8 cellular contexts compared by ENCODE assay signal in genomic region chr19:46785980-46786235, GRCh38. TPM values are rescaled to one million over a fixed set of nuclear protein-coding genes. Genes with fewer than 3 reads are reported as not detected.
DNase-seq lines count a peak whose midpoint lies in the region; ATAC-seq, FAIRE-seq and TF ChIP-seq lines count a peak whose summit lies in the region.

No MANE protein-coding gene starts in this region.

- H4K8ac ChIP-seq in trophoblast cell (ENCODE audit: low read depth, low read length), result no peak overlapping the region

- no peak for DNase-seq in DND-41
- DNase-seq in PC-3, result no peak
- no peak for DNase-seq in epithelial cell of proximal tubule (ENCODE audit: low read depth)
- DNase-seq in trophoblast cell, result no peak
- no peak for DNase-seq in superior temporal gyrus (ENCODE audit: extremely low spot score)
- no peak for DNase-seq in H4 (ENCODE audit: low spot score)
- no peak for DNase-seq in RCC 7860 (ENCODE audit: low spot score)
- no peak for DNase-seq in SIG-M5 (lab: John Stamatoyannopoulos, UW)

- FAIRE-seq in RCC 7860 (lab: Jason Lieb, UNC), result no peak

- H3K79me2 ChIP-seq in DND-41 (ENCODE audit: insufficient read depth, low read length) (peaks cover 72% of the 10 kb centered on the region), PC-3 (ENCODE audit: low read length) (peaks cover 61% of the 10 kb centered on the region), trophoblast cell (ENCODE audit: control insufficient read depth, insufficient read depth, low read length, poor library complexity) (peaks cover 28% of the 10 kb centered on the region)

- no peak overlapping the region for H2BK120ac ChIP-seq in trophoblast cell (ENCODE audit: insufficient read depth, low read length, poor library complexity)

- peak overlapping the region; percentile 63 for H2BK12ac ChIP-seq in trophoblast cell (ENCODE audit: low read length)

- no peak for TF ChIP-seq CTCF in DND-41 (IDR thresholded peaks at IDR 0.05; ENCODE audit: borderline replicate concordance, extremely low read depth, low read length, poor library complexity, severe bottlenecking)
- TF ChIP-seq CTCF in PC-3 (conservative IDR thresholded peaks at IDR 0.05; ENCODE audit: low read depth, low read length), result no peak
- TF ChIP-seq CTCF in epithelial cell of proximal tubule (conservative IDR thresholded peaks at IDR 0.05; ENCODE audit: low read depth, low read length), result no peak

- peak overlapping the region; percentile 81 for H4K91ac ChIP-seq in trophoblast cell (ENCODE audit: low read depth, low read length)

- no TSS peak for BruUV-seq in PC-3 (replicated peaks; lab: Mats Ljungman, UMichigan)

- ATAC-seq in DND-41 (ENCODE audit: insufficient read depth, low read depth) (no peak), PC-3 (no peak)

- H3K4me3 ChIP-seq in DND-41 (ENCODE audit: low read depth in 1 of 2, low read length in 2 of 2), result peak overlapping the region; percentile 86 to 88; a peak in 3 of 4 replicates
- peak overlapping the region; percentile 91 for H3K4me3 ChIP-seq in PC-3 (ENCODE audit: low read length)
- peak overlapping the region; percentile 86 for H3K4me3 ChIP-seq in epithelial cell of proximal tubule (ENCODE audit: low read depth, low read length)
- H3K4me3 ChIP-seq in trophoblast cell (ENCODE audit: low read depth, low read length), result peak overlapping the region; percentile 84

- H2AFZ ChIP-seq in DND-41 (ENCODE audit: low read depth, low read length) (no peak overlapping the region), PC-3 (ENCODE audit: low read length) (no peak overlapping the region), trophoblast cell (ENCODE audit: insufficient read depth, low read length, poor library complexity) (no peak overlapping the region)

- no peak overlapping the region for H3K23ac ChIP-seq in trophoblast cell (ENCODE audit: low read length)

- H3F3A ChIP-seq in PC-3 (ENCODE audit: low read length, unreplicated experiment), result no peaks in the 10 kb centered on the region

- H3K36me3 ChIP-seq in DND-41 (ENCODE audit: insufficient read depth, low read length) (peaks cover 50% of the 10 kb centered on the region), PC-3 (ENCODE audit: low read depth, low read length) (peaks cover 12% of the 10 kb centered on the region), trophoblast cell (ENCODE audit: control insufficient read depth in 1 of 2, insufficient read depth in 2 of 2, low read length in 2 of 2) (peaks cover 25 to 30% of the 10 kb centered on the region in 2 experiments)

- intact Hi-C loops in PC-3 (cut with micrococcal nuclease), result loop anchor here (5.0 kb wide), 1 partner anchor 41 kb away; no protein-coding TSS in a partner anchor

- H3K4me1 ChIP-seq in DND-41 (ENCODE audit: insufficient read depth, low read length), result peaks cover 54% of the 10 kb centered on the region
- H3K4me1 ChIP-seq in PC-3 (ENCODE audit: insufficient read depth, low read length), result peaks cover 21% of the 10 kb centered on the region
- peaks cover 19 to 28% of the 10 kb centered on the region in 2 experiments for H3K4me1 ChIP-seq in trophoblast cell (ENCODE audit: control insufficient read depth in 1 of 2, insufficient read depth in 2 of 2, low read length in 2 of 2)

- H3K79me1 ChIP-seq in trophoblast cell (ENCODE audit: low read length), result peaks cover 37% of the 10 kb centered on the region

- H3K9ac ChIP-seq in DND-41 (ENCODE audit: low read depth, low read length) (peak overlapping the region; percentile 70), PC-3 (ENCODE audit: low read length) (peak overlapping the region; percentile 93), trophoblast cell (ENCODE audit: low read length) (no peak overlapping the region)

- H2BK5ac ChIP-seq in trophoblast cell (ENCODE audit: low read depth, low read length, poor library complexity), result peak overlapping the region; percentile 48

- no peak overlapping the region for H4K12ac ChIP-seq in trophoblast cell (ENCODE audit: low read depth, low read length)

- peaks cover 55% of the 10 kb centered on the region for H4K20me1 ChIP-seq in DND-41 (ENCODE audit: insufficient read depth, low read length)
- peaks cover 11% of the 10 kb centered on the region for H4K20me1 ChIP-seq in PC-3 (ENCODE audit: low read length)

- H3K27ac ChIP-seq in DND-41 (ENCODE audit: low read length), result peak overlapping the region; percentile 94
- peak overlapping the region; percentile 86 for H3K27ac ChIP-seq in PC-3 (ENCODE audit: low read length)
- H3K27ac ChIP-seq in trophoblast cell (ENCODE audit: low read depth, low read length), result peak overlapping the region; percentile 72

- POLR2A ChIA-PET in PC-3 (lab: Charles Lee; ENCODE audit: unreplicated experiment), result no interaction called here

- peak overlapping the region; percentile 40 for H3K4ac ChIP-seq in trophoblast cell (ENCODE audit: low read depth, low read length)

- H3K9me2 ChIP-seq in PC-3 (replicated peaks; ENCODE audit: low read length), result no peaks in the 10 kb centered on the region

- no CpG with 5 or more reads among the region's 4 CpGs for WGBS in trophoblast cell (ENCODE audit: extremely low coverage, insufficient coverage, insufficient read length)

- peak overlapping the region; percentile 94 for H3K4me2 ChIP-seq in DND-41 (ENCODE audit: insufficient read depth, low read length)
- peak overlapping the region; percentile 98 for H3K4me2 ChIP-seq in PC-3 (ENCODE audit: low read length)
- peak overlapping the region; percentile 88 for H3K4me2 ChIP-seq in trophoblast cell (ENCODE audit: low read length)

- CTCF ChIA-PET in PC-3 (lab: Charles Lee), result no interaction called here

- H3K18ac ChIP-seq in trophoblast cell (ENCODE audit: low read length), result peak overlapping the region; percentile 73

- H3K9me3 ChIP-seq in DND-41 (ENCODE audit: insufficient read depth, low read length, severe bottlenecking) (no peaks in the 10 kb centered on the region), PC-3 (ENCODE audit: low read length) (no peaks in the 10 kb centered on the region), trophoblast cell (ENCODE audit: insufficient read depth, low read depth, low read length) (peaks cover 3% of the 10 kb centered on the region)

- no peak overlapping the region for H2AK5ac ChIP-seq in trophoblast cell (ENCODE audit: low read length)

- H3K27me3 ChIP-seq in DND-41 (ENCODE audit: insufficient read depth, low read length, poor library complexity) (no peaks in the 10 kb centered on the region), PC-3 (ENCODE audit: low read length) (no peaks in the 10 kb centered on the region), trophoblast cell (ENCODE audit: insufficient read depth, low read length) (no peaks in the 10 kb centered on the region)

- peak overlapping the region; percentile 54 for H3K14ac ChIP-seq in trophoblast cell (ENCODE audit: low read length)

RNA-seq across cellular contexts. Expression of gene SLC1A5, which starts 2.5 kb away (rescaled TPM):
- 97.4 and 117 TPM in 2 replicates for total RNA-seq in PC-3 (2014; rRNA removed)
- total RNA-seq in epithelial cell of proximal tubule, result 85.1 and 197 TPM in 2 replicates
- polyA plus RNA-seq in trophoblast cell (2013), result 134 and 139 TPM in 2 replicates
- 159 and 163 TPM in 2 replicates for total RNA-seq in H4 (2014; rRNA removed; shearing (Covaris generic))

RNA-seq across cellular contexts. Expression of gene STRN4, which starts 39.7 kb away (rescaled TPM):
- total RNA-seq in PC-3 (2014; rRNA removed) (62.7 and 83.9 TPM in 2 replicates), epithelial cell of proximal tubule (62.1 and 95.0 TPM in 2 replicates)
- 65.1 and 66.3 TPM in 2 replicates for polyA plus RNA-seq in trophoblast cell (2013)
- 29.9 and 33.5 TPM in 2 replicates for total RNA-seq in H4 (2014; rRNA removed; shearing (Covaris generic))

RNA-seq across cellular contexts. Expression of gene FKRP, which starts 40.1 kb away (rescaled TPM):
- total RNA-seq in PC-3 (2014; rRNA removed), result 14.3 and 18.4 TPM in 2 replicates
- total RNA-seq in epithelial cell of proximal tubule, result 20.3 and 27.8 TPM in 2 replicates
- 20.5 TPM in 2 replicates for polyA plus RNA-seq in trophoblast cell (2013)
- 16.2 and 33.4 TPM in 2 replicates for total RNA-seq in H4 (2014; rRNA removed; shearing (Covaris generic))
